Comparison of ENCODE assay signal across 30 cellular contexts in genomic region chr3:119939087-119939486, GRCh38.
DNase-seq lines count a peak whose midpoint lies in the region; ATAC-seq and TF ChIP-seq lines count a peak whose summit lies in the region.
"Had no signal": no experiment of that assay in that cellular context is flagged by ENCODE, and none has a peak within 500 bp of the region (broad histone marks: within the 10 kb centered on the region; RNA-seq: fewer than 3 reads in every experiment).

No MANE protein-coding gene starts in this region.

- no peak overlapping the region for H2AFZ ChIP-seq in mammary epithelial cell (ENCODE audit: low read depth, low read length)
- H2AFZ ChIP-seq: GM23248 had no signal

- H3K79me2 ChIP-seq in mammary epithelial cell (ENCODE audit: insufficient read depth, low read length): peaks cover 84% of the 10 kb centered on the region

- 95% methylated on average over 1 of the region's 1 CpG for WGBS in mammary epithelial cell (ENCODE audit: low coverage, missing lambda C conversion rate)
- WGBS in heart left ventricle, 4 donors: 78 to 97% (median 92%) methylated on average over 1 of the region's 1 CpG

- H3K4me3 ChIP-seq in mammary epithelial cell (replicated peaks in 1 of 3; ENCODE audit: insufficient read depth in 1 of 3, low read depth in 2 of 3, low read length in 3 of 3): no peak overlapping the region
- H3K4me3 ChIP-seq in breast epithelium: no peak overlapping the region
- H3K4me3 ChIP-seq in heart left ventricle: no peak overlapping the region
- H3K4me3 ChIP-seq: GM23248, HAP-1, SJCRH30 had no signal

- H3K4me2 ChIP-seq in mammary epithelial cell (ENCODE audit: insufficient read depth, low read depth, low read length): no peak overlapping the region

- in situ Hi-C loops in mammary epithelial cell (cut with MboI; ENCODE audit: low sequenced_read_pairs in 2 of 2): no loop called here

- H3K36me3 ChIP-seq in mammary epithelial cell (ENCODE audit: insufficient read depth, low read length) (no peaks in the 10 kb centered on the region), breast epithelium (no peaks in the 10 kb centered on the region), heart left ventricle (no peaks in the 10 kb centered on the region)
- H3K36me3 ChIP-seq: HAP-1 had no signal

- H3K27me3 ChIP-seq in mammary epithelial cell (ENCODE audit: insufficient read depth, low read length) (no peaks in the 10 kb centered on the region), breast epithelium (no peaks in the 10 kb centered on the region), heart left ventricle (no peaks in the 10 kb centered on the region)
- H3K27me3 ChIP-seq: SJCRH30 had no signal

- intact Hi-C loops in mammary epithelial cell (cut with micrococcal nuclease) (loop anchor here (5.0 kb wide), 1 partner anchor 73 kb away; no protein-coding TSS in a partner anchor), breast epithelium (cut with DNase I; ENCODE audit: low total_unique reads) (no loop called here), heart left ventricle (cut with DNase I) (loop anchor here in 1 of 10 donors (10.0 kb wide), 1 partner anchor 46 kb away; no protein-coding TSS in a partner anchor)

- TF ChIP-seq CTCF in mammary epithelial cell (conservative IDR thresholded peaks at IDR 0.05 in 1 of 2, IDR thresholded peaks at IDR 0.05 in 1 of 2; ENCODE audit: extremely low read depth in 1 of 2, insufficient read depth in 1 of 2, low read depth in 1 of 2, low read length in 2 of 2): no peak
- TF ChIP-seq CTCF in breast epithelium (IDR thresholded peaks at IDR 0.05): no peak
- TF ChIP-seq CTCF in heart left ventricle (IDR thresholded peaks at IDR 0.05): no peak

- H3K27ac ChIP-seq in mammary epithelial cell (ENCODE audit: insufficient read depth, low read depth, low read length) (no peak overlapping the region), breast epithelium (no peak overlapping the region), heart left ventricle (no peak overlapping the region)
- H3K27ac ChIP-seq: 22Rv1, C4-2B, GM23248, HL-60, SJCRH30 had no signal

- H3K9ac ChIP-seq in mammary epithelial cell (ENCODE audit: insufficient read depth, low read length): no peak overlapping the region
- H3K9ac ChIP-seq: GM23248 had no signal

- dilution Hi-C loops in mammary epithelial cell (cut with HindIII; ENCODE audit: low sequenced_read_pairs): no loop called here

- DNase-seq in mammary epithelial cell (peak; percentile 17), breast epithelium (ENCODE audit: low spot score in 2 of 2) (no peak), amniotic epithelial cell (ENCODE audit: low read depth) (peak; percentile 19), iris pigment epithelial cell (ENCODE audit: low read depth) (peak; percentile 7), heart left ventricle (no peak), superior temporal gyrus (ENCODE audit: extremely low spot score) (no peak)
- DNase-seq in stimulated activated CD4-positive, alpha-beta T cell treated with anti-CD3 and anti-CD28 coated beads, Interleukin-4, amount 100 ng/mL, for 4 hours: no peak
- DNase-seq: CD8-positive, alpha-beta memory T cell; DMS79 treated with DMSO at 0.1 percent for 48 hours; GF-D8; GM23248; HFFc6; NCI-H1092; NCI-H1417 treated with DMSO at 0.1 percent for 48 hours; NCI-H187; NCI-H2081 treated with DMSO at 0.1 percent for 48 hours; NCI-H2171; NCI-H446; NCI-H524 treated with DMSO at 0.1 percent for 48 hours; NCI-H82; NK-92 treated with Interleukin-12 subunit alpha and Interleukin-12 subunit beta, amount 100 ng/mL, for 24 hours; PC-3; SJCRH30 had no signal

- BruUV-seq in mammary epithelial cell (replicated peaks; lab: Mats Ljungman, UMichigan): no TSS peak

- ATAC-seq in HG03571 (IDR thresholded peaks at IDR 0.05; ENCODE audit: unreplicated experiment): no peak
- ATAC-seq in heart left ventricle: no peak
- ATAC-seq: PC-3, Right ventricle myocardium inferior, SK-N-SH treated with all-trans-retinoic acid at 6 μM for 48 hours had no signal

- H3K4me1 ChIP-seq in mammary epithelial cell (ENCODE audit: insufficient read depth, low read length): no peaks in the 10 kb centered on the region
- no peaks in the 10 kb centered on the region for H3K4me1 ChIP-seq in breast epithelium
- peaks cover 0 to 20% (median 5%) of the 10 kb centered on the region in 12 donors for H3K4me1 ChIP-seq in heart left ventricle

- TF ChIP-seq POLR2A in breast epithelium (IDR thresholded peaks at IDR 0.05) (no peak), heart left ventricle (IDR thresholded peaks at IDR 0.05) (no peak)

- no peaks in the 10 kb centered on the region for H3K9me3 ChIP-seq in mammary epithelial cell (replicated peaks; ENCODE audit: insufficient read depth, low read length)
- H3K9me3 ChIP-seq in breast epithelium: no peaks in the 10 kb centered on the region
- peaks cover 0 to 19% (median 0%) of the 10 kb centered on the region in 12 donors for H3K9me3 ChIP-seq in heart left ventricle
- H3K9me3 ChIP-seq: HAP-1, SJCRH30 had no signal

- CTCF ChIA-PET in mammary epithelial cell (lab: Charles Lee; ENCODE audit: low non-redundant PET): no interaction called here

- H4K20me1 ChIP-seq in mammary epithelial cell (ENCODE audit: insufficient read depth, low read length): peaks cover 2% of the 10 kb centered on the region

Comparison
In these comparisons a context has a peak if more than half of its experiments do, and no peak if none do; other contexts are left out.
1. DNase-seq: peak in mammary epithelial cell (single experiment), amniotic epithelial cell (single experiment) and iris pigment epithelial cell (single experiment); none in breast epithelium (0 of 2), heart left ventricle (0 of 5), stimulated activated CD4-positive, alpha-beta T cell treated with anti-CD3 and anti-CD28 coated beads, Interleukin-4, amount 100 ng/mL, for 4 hours (0 of 2) and superior temporal gyrus (single experiment).